ENCODE assay signal across 1 cellular context in the genomic region with DNA sequence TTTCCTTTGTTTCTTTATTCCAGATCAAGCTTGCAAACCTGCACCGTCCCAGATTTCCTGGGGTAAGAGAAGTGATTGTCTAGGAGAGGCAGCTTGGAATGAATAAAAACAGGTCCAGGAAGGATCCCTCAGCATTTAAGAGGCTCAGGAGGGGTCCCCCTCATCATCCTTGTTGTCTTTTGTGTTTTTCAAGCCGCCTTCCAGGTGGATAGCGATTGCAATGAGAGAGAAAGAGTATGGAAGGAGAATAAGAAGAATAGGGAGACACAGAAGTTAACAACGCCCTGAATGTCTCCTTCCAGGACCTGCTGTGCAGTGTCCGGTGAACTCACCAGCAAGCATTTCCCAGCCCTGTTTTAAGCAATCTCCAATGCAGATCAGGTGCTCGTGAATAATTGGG.
TF ChIP-seq lines count a peak whose summit lies in the region.

No MANE protein-coding gene starts in this region.

TF ChIP-seq in GM23338, 12 proteins besides CTCF, POLR2A, EP300 and RAD21 (continued from another document):
- TF ChIP-seq ZNF462 (CRISPR knock-in tag; IDR thresholded peaks at IDR 0.05) (peak; percentile 90), ZNF114 (CRISPR knock-in tag; IDR thresholded peaks at IDR 0.05) (no peak), EZH2phosphoT487 (IDR thresholded peaks at IDR 0.05; ENCODE audit: unreplicated experiment) (no peak), REST (IDR thresholded peaks at IDR 0.05; ENCODE audit: unreplicated experiment) (no peak)
TF ChIP-seq in GM23338: peak in this region for 2.
